1 cellular context compared by ENCODE assay signal in genomic region chr7:106717997-106718871, GRCh38.
TF ChIP-seq lines count a peak whose summit lies in the region.

No MANE protein-coding gene starts in this region.

TF ChIP-seq in K562, 482 proteins besides CTCF, POLR2A, EP300 and RAD21 (continued from another document and continues in another):
- TF ChIP-seq, protein P1, sequence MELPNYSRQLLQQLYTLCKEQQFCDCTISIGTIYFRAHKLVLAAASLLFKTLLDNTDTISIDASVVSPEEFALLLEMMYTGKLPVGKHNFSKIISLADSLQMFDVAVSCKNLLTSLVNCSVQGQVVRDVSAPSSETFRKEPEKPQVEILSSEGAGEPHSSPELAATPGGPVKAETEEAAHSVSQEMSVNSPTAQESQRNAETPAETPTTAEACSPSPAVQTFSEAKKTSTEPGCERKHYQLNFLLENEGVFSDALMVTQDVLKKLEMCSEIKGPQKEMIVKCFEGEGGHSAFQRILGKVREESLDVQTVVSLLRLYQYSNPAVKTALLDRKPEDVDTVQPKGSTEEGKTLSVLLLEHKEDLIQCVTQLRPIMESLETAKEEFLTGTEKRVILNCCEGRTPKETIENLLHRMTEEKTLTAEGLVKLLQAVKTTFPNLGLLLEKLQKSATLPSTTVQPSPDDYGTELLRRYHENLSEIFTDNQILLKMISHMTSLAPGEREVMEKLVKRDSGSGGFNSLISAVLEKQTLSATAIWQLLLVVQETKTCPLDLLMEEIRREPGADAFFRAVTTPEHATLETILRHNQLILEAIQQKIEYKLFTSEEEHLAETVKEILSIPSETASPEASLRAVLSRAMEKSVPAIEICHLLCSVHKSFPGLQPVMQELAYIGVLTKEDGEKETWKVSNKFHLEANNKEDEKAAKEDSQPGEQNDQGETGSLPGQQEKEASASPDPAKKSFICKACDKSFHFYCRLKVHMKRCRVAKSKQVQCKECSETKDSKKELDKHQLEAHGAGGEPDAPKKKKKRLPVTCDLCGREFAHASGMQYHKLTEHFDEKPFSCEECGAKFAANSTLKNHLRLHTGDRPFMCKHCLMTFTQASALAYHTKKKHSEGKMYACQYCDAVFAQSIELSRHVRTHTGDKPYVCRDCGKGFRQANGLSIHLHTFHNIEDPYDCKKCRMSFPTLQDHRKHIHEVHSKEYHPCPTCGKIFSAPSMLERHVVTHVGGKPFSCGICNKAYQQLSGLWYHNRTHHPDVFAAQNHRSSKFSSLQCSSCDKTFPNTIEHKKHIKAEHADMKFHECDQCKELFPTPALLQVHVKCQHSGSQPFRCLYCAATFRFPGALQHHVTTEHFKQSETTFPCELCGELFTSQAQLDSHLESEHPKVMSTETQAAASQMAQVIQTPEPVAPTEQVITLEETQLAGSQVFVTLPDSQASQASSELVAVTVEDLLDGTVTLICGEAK (IDR thresholded peaks at IDR 0.05), result peak; percentile 62
- TF ChIP-seq, protein P1 (CRISPR knock-in tag; IDR thresholded peaks at IDR 0.05), result no peak
- TF ChIP-seq HDGF (IDR thresholded peaks at IDR 0.05) (no peak), E4F1 (CRISPR knock-in tag; IDR thresholded peaks at IDR 0.05; ENCODE audit: borderline replicate concordance) (no peak), NUFIP1 (IDR thresholded peaks at IDR 0.05; ENCODE audit: partially characterized antibody) (no peak), STAG1 (CRISPR knock-in tag; IDR thresholded peaks at IDR 0.05; ENCODE audit: borderline replicate concordance) (no peak), HEY1 (CRISPR knock-in tag; IDR thresholded peaks at IDR 0.05; ENCODE audit: borderline replicate concordance) (no peak), ZNF507 (tag; conservative IDR thresholded peaks at IDR 0.05) (no peak), POLR2B (IDR thresholded peaks at IDR 0.05; ENCODE audit: low read depth, partially characterized antibody) (no peak), MCM7 (IDR thresholded peaks at IDR 0.05) (peak in 1 of 2 experiments; percentile 98; a peak in 2 of 4 replicates), ZNF280B (CRISPR knock-in tag; IDR thresholded peaks at IDR 0.05) (no peak), GATA2 (CRISPR knock-in tag; IDR thresholded peaks at IDR 0.05) (peak; percentile 95), HDAC1 (IDR thresholded peaks at IDR 0.05) (peak in 1 of 2 experiments; percentile 86; a peak in 2 of 4 replicates), CBX2 (IDR thresholded peaks at IDR 0.05; ENCODE audit: insufficient read depth, low read length, poor library complexity, severe bottlenecking) (no peak), FOXJ2 (tag; IDR thresholded peaks at IDR 0.05) (no peak), RAD51 (IDR thresholded peaks at IDR 0.05; ENCODE audit: borderline replicate concordance, low read depth) (no peak), ZNF232 (CRISPR knock-in tag; IDR thresholded peaks at IDR 0.05) (no peak), ZNF347 (CRISPR knock-in tag; IDR thresholded peaks at IDR 0.05; ENCODE audit: low read depth) (no peak), ZNF707 (CRISPR knock-in tag; conservative IDR thresholded peaks at IDR 0.05) (no peak), CHD2 (IDR thresholded peaks at IDR 0.05; ENCODE audit: low read depth, low read length) (no peak; the same call in 1 of the 2 replicates), KLF6 (CRISPR knock-in tag; IDR thresholded peaks at IDR 0.05; ENCODE audit: borderline replicate concordance) (no peak), ZNF23 (CRISPR knock-in tag; IDR thresholded peaks at IDR 0.05) (no peak), KDM4B (IDR thresholded peaks at IDR 0.05; ENCODE audit: borderline replicate concordance in 2 of 2, low read depth in 1 of 2) (no peak), NFE2L1 (tag; IDR thresholded peaks at IDR 0.05; ENCODE audit: borderline replicate concordance, low read depth) (no peak), BRCA1 (IDR thresholded peaks at IDR 0.05) (no peak), BRCA1 (CRISPR knock-in tag; IDR thresholded peaks at IDR 0.05) (no peak), BRD9 (IDR thresholded peaks at IDR 0.05; ENCODE audit: low read depth, partially characterized antibody) (peak; percentile 91), SIX5 (IDR thresholded peaks at IDR 0.05; ENCODE audit: borderline replicate concordance in 1 of 2, insufficient read depth in 1 of 2, low read depth in 1 of 2, low read length in 2 of 2) (no peak), POLR2G (IDR thresholded peaks at IDR 0.05; ENCODE audit: low read depth, low read length) (no peak), ASH1L (IDR thresholded peaks at IDR 0.05; ENCODE audit: borderline replicate concordance, low read depth, partially characterized antibody) (no peak), CCAR2 (IDR thresholded peaks at IDR 0.05; ENCODE audit: low read depth, low read length) (no peak), EGR1 (conservative IDR thresholded peaks at IDR 0.05) (peak; percentile 90), MYNN (IDR thresholded peaks at IDR 0.05) (peak; percentile 90; the same call in 1 of the 2 replicates), MYNN (CRISPR knock-in tag; IDR thresholded peaks at IDR 0.05) (no peak), ZKSCAN1 (IDR thresholded peaks at IDR 0.05; ENCODE audit: low read depth, low read length) (no peak), DMBX1 (CRISPR knock-in tag; IDR thresholded peaks at IDR 0.05; ENCODE audit: borderline replicate concordance) (peak; percentile 25; the same call in 1 of the 2 replicates), HMBOX1 (IDR thresholded peaks at IDR 0.05) (peak; percentile 100), DPF2 (IDR thresholded peaks at IDR 0.05) (peak; percentile 99), SRSF7 (optimal IDR thresholded peaks at IDR 0.05; ENCODE audit: low read depth, low read length) (no peak), SMARCB1 (IDR thresholded peaks at IDR 0.05; ENCODE audit: insufficient read length, low read depth) (peak; percentile 93), C11orf30 (IDR thresholded peaks at IDR 0.05; ENCODE audit: low read depth) (peak; percentile 76), MTA1 (IDR thresholded peaks at IDR 0.05; ENCODE audit: borderline replicate concordance) (no peak; the same call in 1 of the 2 replicates), KHSRP (IDR thresholded peaks at IDR 0.05) (no peak; the same call in 1 of the 2 replicates)
- TF ChIP-seq, protein P2, sequence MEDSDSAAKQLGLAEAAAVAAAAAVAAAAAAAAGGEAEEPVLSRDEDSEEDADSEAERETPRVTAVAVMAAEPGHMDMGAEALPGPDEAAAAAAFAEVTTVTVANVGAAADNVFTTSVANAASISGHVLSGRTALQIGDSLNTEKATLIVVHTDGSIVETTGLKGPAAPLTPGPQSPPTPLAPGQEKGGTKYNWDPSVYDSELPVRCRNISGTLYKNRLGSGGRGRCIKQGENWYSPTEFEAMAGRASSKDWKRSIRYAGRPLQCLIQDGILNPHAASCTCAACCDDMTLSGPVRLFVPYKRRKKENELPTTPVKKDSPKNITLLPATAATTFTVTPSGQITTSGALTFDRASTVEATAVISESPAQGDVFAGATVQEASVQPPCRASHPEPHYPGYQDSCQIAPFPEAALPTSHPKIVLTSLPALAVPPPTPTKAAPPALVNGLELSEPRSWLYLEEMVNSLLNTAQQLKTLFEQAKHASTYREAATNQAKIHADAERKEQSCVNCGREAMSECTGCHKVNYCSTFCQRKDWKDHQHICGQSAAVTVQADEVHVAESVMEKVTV (CRISPR knock-in tag; IDR thresholded peaks at IDR 0.05), result no peak
- TF ChIP-seq, protein P3, sequence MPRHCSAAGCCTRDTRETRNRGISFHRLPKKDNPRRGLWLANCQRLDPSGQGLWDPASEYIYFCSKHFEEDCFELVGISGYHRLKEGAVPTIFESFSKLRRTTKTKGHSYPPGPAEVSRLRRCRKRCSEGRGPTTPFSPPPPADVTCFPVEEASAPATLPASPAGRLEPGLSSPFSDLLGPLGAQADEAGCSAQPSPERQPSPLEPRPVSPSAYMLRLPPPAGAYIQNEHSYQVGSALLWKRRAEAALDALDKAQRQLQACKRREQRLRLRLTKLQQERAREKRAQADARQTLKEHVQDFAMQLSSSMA (CRISPR knock-in tag; IDR thresholded peaks at IDR 0.05), result 0 out of 2 replicates have a peak, but pooled peaks have one; percentile 6
- TF ChIP-seq, protein P4, sequence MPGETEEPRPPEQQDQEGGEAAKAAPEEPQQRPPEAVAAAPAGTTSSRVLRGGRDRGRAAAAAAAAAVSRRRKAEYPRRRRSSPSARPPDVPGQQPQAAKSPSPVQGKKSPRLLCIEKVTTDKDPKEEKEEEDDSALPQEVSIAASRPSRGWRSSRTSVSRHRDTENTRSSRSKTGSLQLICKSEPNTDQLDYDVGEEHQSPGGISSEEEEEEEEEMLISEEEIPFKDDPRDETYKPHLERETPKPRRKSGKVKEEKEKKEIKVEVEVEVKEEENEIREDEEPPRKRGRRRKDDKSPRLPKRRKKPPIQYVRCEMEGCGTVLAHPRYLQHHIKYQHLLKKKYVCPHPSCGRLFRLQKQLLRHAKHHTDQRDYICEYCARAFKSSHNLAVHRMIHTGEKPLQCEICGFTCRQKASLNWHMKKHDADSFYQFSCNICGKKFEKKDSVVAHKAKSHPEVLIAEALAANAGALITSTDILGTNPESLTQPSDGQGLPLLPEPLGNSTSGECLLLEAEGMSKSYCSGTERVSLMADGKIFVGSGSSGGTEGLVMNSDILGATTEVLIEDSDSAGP (CRISPR knock-in tag; IDR thresholded peaks at IDR 0.05), result no peak
- TF ChIP-seq, protein P5, sequence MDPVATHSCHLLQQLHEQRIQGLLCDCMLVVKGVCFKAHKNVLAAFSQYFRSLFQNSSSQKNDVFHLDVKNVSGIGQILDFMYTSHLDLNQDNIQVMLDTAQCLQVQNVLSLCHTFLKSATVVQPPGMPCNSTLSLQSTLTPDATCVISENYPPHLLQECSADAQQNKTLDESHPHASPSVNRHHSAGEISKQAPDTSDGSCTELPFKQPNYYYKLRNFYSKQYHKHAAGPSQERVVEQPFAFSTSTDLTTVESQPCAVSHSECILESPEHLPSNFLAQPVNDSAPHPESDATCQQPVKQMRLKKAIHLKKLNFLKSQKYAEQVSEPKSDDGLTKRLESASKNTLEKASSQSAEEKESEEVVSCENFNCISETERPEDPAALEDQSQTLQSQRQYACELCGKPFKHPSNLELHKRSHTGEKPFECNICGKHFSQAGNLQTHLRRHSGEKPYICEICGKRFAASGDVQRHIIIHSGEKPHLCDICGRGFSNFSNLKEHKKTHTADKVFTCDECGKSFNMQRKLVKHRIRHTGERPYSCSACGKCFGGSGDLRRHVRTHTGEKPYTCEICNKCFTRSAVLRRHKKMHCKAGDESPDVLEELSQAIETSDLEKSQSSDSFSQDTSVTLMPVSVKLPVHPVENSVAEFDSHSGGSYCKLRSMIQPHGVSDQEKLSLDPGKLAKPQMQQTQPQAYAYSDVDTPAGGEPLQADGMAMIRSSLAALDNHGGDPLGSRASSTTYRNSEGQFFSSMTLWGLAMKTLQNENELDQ (CRISPR knock-in tag; IDR thresholded peaks at IDR 0.05; ENCODE audit: borderline replicate concordance), result no peak
